18 cellular contexts compared by ENCODE assay signal in the genomic region with DNA sequence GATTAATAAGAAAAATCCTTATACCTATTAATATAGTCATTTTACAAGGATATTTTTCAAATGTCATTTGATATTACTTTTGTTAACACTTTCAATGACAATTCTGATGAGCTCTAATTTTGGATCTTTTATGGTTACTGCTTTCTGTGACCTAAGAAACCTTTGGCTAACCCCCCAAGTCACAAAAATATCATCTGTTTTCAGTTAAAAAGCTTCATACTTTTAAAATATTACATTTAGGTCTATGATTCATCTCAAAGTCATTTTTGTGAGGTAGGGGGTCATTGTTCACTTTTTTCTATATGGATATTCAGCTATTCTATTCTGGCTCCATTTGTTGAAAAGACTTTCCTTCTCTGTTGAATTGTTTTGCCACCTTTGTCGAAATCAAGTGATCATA.
"Had no signal": no experiment of that assay in that cellular context is flagged by ENCODE, and none has a peak within 500 bp of the region (broad histone marks: within the 10 kb centered on the region; RNA-seq: fewer than 3 reads in every experiment).

No MANE protein-coding gene starts in this region.

- DNase-seq: activated CD4-positive, alpha-beta T cell treated with anti-CD3 and anti-CD28 coated beads, Interleukin-2, amount 50 U/mL, for 48 hours; activated CD4-positive, CD25-positive, alpha-beta regulatory T cell treated with anti-CD3 and anti-CD28 coated beads, Interleukin-2, amount 50 U/mL, for 72 hours; activated CD8-positive, alpha-beta memory T cell treated with anti-CD3 and anti-CD28 coated beads, Interleukin-2, amount 10 ng/mL, durations not matched to agents 7 days and 5 days; activated effector memory CD4-positive, alpha-beta T cell treated with anti-CD3 and anti-CD28 coated beads, Interleukin-2, amount 50 U/mL, for 16 hours; activated T-cell treated with anti-CD3 and anti-CD28 coated beads, Interleukin-2, amount 50 U/mL, for 24 hours; aorta; effector memory CD4-positive, alpha-beta T cell; head of caudate nucleus; mesendoderm; retina; small intestine; SW 1271; uterus had no signal

- H3K27ac Mint-ChIP-seq: activated CD8-positive, alpha-beta memory T cell treated with anti-CD3 and anti-CD28 coated beads, Interleukin-2, amount 10 ng/mL, durations not matched to agents 7 days and 5 days; activated naive CD8-positive, alpha-beta T cell; activated T-cell treated with anti-CD3 and anti-CD28 coated beads, Interleukin-2, amount 50 U/mL, for 24 hours; neural progenitor cell; T-helper 2 cell treated with Interferon-gamma antibody and Interleukin-4, amounts not matched to agents 5 μg/mL and 100 μg/mL, for 36 hours had no signal

- H3K4me3 ChIP-seq: neural progenitor cell, uterus had no signal

- H3K4me3 Mint-ChIP-seq: activated CD8-positive, alpha-beta memory T cell treated with anti-CD3 and anti-CD28 coated beads, Interleukin-2, amount 10 ng/mL, durations not matched to agents 7 days and 5 days; activated naive CD8-positive, alpha-beta T cell; activated T-cell treated with anti-CD3 and anti-CD28 coated beads, Interleukin-2, amount 50 U/mL, for 24 hours; neural progenitor cell; T-helper 2 cell treated with Interferon-gamma antibody and Interleukin-4, amounts not matched to agents 5 μg/mL and 100 μg/mL, for 36 hours had no signal

- H3K36me3 Mint-ChIP-seq: neural progenitor cell had no signal

- H3K36me3 ChIP-seq: neural progenitor cell, uterus had no signal

- H3K9me3 Mint-ChIP-seq: activated T-cell treated with anti-CD3 and anti-CD28 coated beads, Interleukin-2, amount 50 U/mL, for 24 hours; neural progenitor cell; T-helper 2 cell treated with Interferon-gamma antibody and Interleukin-4, amounts not matched to agents 5 μg/mL and 100 μg/mL, for 36 hours had no signal

- H3K27me3 Mint-ChIP-seq: activated CD8-positive, alpha-beta memory T cell treated with anti-CD3 and anti-CD28 coated beads, Interleukin-2, amount 10 ng/mL, durations not matched to agents 7 days and 5 days; activated naive CD8-positive, alpha-beta T cell; activated T-cell treated with anti-CD3 and anti-CD28 coated beads, Interleukin-2, amount 50 U/mL, for 24 hours had no signal

- ATAC-seq: activated CD8-positive, alpha-beta memory T cell treated with anti-CD3 and anti-CD28 coated beads, Interleukin-2, amount 10 ng/mL, durations not matched to agents 7 days and 5 days; left lobe of liver had no signal

- H3K4me1 ChIP-seq: neural progenitor cell, parathyroid adenoma, uterus had no signal

- H3K9me3 ChIP-seq: uterus had no signal

- H3K4me1 Mint-ChIP-seq: activated CD8-positive, alpha-beta memory T cell treated with anti-CD3 and anti-CD28 coated beads, Interleukin-2, amount 10 ng/mL, durations not matched to agents 7 days and 5 days; neural progenitor cell had no signal

- H3K27ac ChIP-seq: neural progenitor cell, parathyroid adenoma had no signal

- H3K27me3 ChIP-seq: neural progenitor cell, uterus had no signal
